In the genomic region with DNA sequence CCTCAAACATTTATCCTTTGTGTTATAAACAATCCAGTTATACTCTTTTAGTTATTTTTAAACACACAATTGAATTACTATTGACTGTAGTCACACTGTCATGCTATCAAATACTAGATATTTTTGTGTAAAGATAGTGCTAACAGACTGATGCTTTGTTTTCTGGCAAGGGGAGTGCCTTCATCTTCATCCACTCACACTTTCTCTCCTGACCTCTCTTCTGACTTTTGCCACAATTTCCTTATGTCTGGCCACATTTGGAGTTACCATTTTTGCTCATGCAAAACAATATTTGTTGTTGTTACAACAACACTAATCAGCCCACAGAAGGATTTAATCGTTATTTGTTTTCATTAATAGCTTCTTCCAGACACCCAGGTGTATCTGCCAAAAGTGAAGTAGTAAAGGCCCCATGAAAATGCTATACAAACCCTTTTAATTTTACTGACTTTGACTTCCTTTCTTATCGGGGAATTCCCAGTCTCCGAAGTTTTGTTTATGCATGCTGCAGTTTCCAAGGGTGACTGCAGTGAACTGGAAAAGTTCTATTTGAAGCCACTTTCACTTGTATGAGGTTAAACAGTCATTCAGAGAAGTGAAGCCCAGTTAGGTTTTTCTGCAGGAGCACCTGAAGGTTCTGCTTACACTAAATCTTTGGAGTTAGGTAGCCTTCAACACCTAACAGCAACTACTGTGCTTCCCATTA, we compare ENCODE assay signal across 10 cellular contexts.
A peak's percentile ranks its signal among the peaks of the same experiment; 100 is the strongest.
DNase-seq lines count a peak whose midpoint lies in the region; ATAC-seq and TF ChIP-seq lines count a peak whose summit lies in the region.
"Had no signal": no experiment of that assay in that cellular context is flagged by ENCODE, and none has a peak within 500 bp of the region (broad histone marks: within the 10 kb centered on the region; RNA-seq: fewer than 3 reads in every experiment).

No MANE protein-coding gene starts in this region.

- H3K27ac Mint-ChIP-seq in stimulated activated naive B cell treated with anti-CD40 and anti-IgM and Interleukin-4, amounts not matched to agents 10 μg/mL and 1 μg/mL and 100 μg/mL, for 72 hours, result peak overlapping the region; percentile 89
- peak overlapping the region in 1 of 10 donors; percentile 4 for H3K27ac Mint-ChIP-seq in naive thymus-derived CD8-positive, alpha-beta T cell
- H3K27ac Mint-ChIP-seq: dendritic cell treated with granulocyte-macrophage colony-stimulating factor and Interleukin-4, amounts not matched to agents 40 ng/mL and 50 ng/mL, for 4 days had no signal

- POLR2A ChIA-PET in naive thymus-derived CD8-positive, alpha-beta T cell (lab: Charles Lee), result no interaction called here

- peak overlapping the region; percentile 4 to 6 for H3K4me3 Mint-ChIP-seq in stimulated activated naive B cell treated with anti-CD40 and anti-IgM and Interleukin-4, amounts not matched to agents 10 μg/mL and 1 μg/mL and 100 μg/mL, for 72 hours
- no peak overlapping the region for H3K4me3 Mint-ChIP-seq in naive thymus-derived CD8-positive, alpha-beta T cell
- H3K4me3 Mint-ChIP-seq: dendritic cell treated with granulocyte-macrophage colony-stimulating factor and Interleukin-4, amounts not matched to agents 40 ng/mL and 50 ng/mL, for 4 days had no signal

- peak; percentile 87 for ATAC-seq in HG03108 (IDR thresholded peaks at IDR 0.05; ENCODE audit: unreplicated experiment)
- ATAC-seq in stimulated activated naive B cell treated with anti-CD40 and anti-IgM and Interleukin-4, amounts not matched to agents 10 μg/mL and 1 μg/mL and 100 μg/mL, for 72 hours (replicated peaks), result peak; percentile 93
- no peak for ATAC-seq in naive thymus-derived CD8-positive, alpha-beta T cell

- DNase-seq in NCI-H2196 (lab: John Stamatoyannopoulos, UW; ENCODE audit: unreplicated experiment) (peak; percentile 28), NCI-H2196 treated with DMSO at 0.1 percent for 48 hours (lab: John Stamatoyannopoulos, UW; ENCODE audit: unreplicated experiment) (no peak), choroid plexus epithelial cell (ENCODE audit: low read depth) (peak; percentile 84), COR-L47 (lab: John Stamatoyannopoulos, UW) (no peak), LoVo (ENCODE audit: low spot score) (no peak)
- DNase-seq in stimulated activated naive B cell treated with anti-CD40 and anti-IgM and Interleukin-4, amounts not matched to agents 10 μg/mL and 1 μg/mL and 100 μg/mL, for 72 hours, result peak; percentile 36
- DNase-seq in naive thymus-derived CD8-positive, alpha-beta T cell, result no peak
- DNase-seq: NCI-H146 had no signal

- TF ChIP-seq CTCF in choroid plexus epithelial cell (conservative IDR thresholded peaks at IDR 0.05; ENCODE audit: low read depth, low read length), result no peak

- peaks cover 0 to 5% of the 10 kb centered on the region in 2 donors for H3K27me3 Mint-ChIP-seq in stimulated activated naive B cell treated with anti-CD40 and anti-IgM and Interleukin-4, amounts not matched to agents 10 μg/mL and 1 μg/mL and 100 μg/mL, for 72 hours
- H3K27me3 Mint-ChIP-seq in naive thymus-derived CD8-positive, alpha-beta T cell, result peaks cover 0 to 21% (median 7%) of the 10 kb centered on the region in 5 donors
- H3K27me3 Mint-ChIP-seq: dendritic cell treated with granulocyte-macrophage colony-stimulating factor and Interleukin-4, amounts not matched to agents 40 ng/mL and 50 ng/mL, for 4 days had no signal

- H3K36me3 Mint-ChIP-seq in stimulated activated naive B cell treated with anti-CD40 and anti-IgM and Interleukin-4, amounts not matched to agents 10 μg/mL and 1 μg/mL and 100 μg/mL, for 72 hours, result no peaks in the 10 kb centered on the region
- peaks cover 0 to 13% (median 2%) of the 10 kb centered on the region in 3 donors for H3K36me3 Mint-ChIP-seq in naive thymus-derived CD8-positive, alpha-beta T cell

- no peak overlapping the region for H3K4me3 ChIP-seq in choroid plexus epithelial cell (ENCODE audit: low read depth, low read length)

- peaks cover 8 to 33% of the 10 kb centered on the region in 2 donors for H3K4me1 Mint-ChIP-seq in stimulated activated naive B cell treated with anti-CD40 and anti-IgM and Interleukin-4, amounts not matched to agents 10 μg/mL and 1 μg/mL and 100 μg/mL, for 72 hours
- peaks cover 0 to 4% (median 0%) of the 10 kb centered on the region in 4 donors for H3K4me1 Mint-ChIP-seq in naive thymus-derived CD8-positive, alpha-beta T cell

- peaks cover 4 to 5% of the 10 kb centered on the region in 2 donors for H3K9me3 Mint-ChIP-seq in stimulated activated naive B cell treated with anti-CD40 and anti-IgM and Interleukin-4, amounts not matched to agents 10 μg/mL and 1 μg/mL and 100 μg/mL, for 72 hours
- peaks cover 0 to 27% (median 8%) of the 10 kb centered on the region in 9 donors for H3K9me3 Mint-ChIP-seq in naive thymus-derived CD8-positive, alpha-beta T cell
- H3K9me3 Mint-ChIP-seq: dendritic cell treated with granulocyte-macrophage colony-stimulating factor and Interleukin-4, amounts not matched to agents 40 ng/mL and 50 ng/mL, for 4 days had no signal

Comparison
In these comparisons a context has a peak if more than half of its experiments do, and no peak if none do; other contexts are left out.
1. DNase-seq: peak in NCI-H2196 (single experiment), choroid plexus epithelial cell (single experiment) and stimulated activated naive B cell treated with anti-CD40 and anti-IgM and Interleukin-4, amounts not matched to agents 10 μg/mL and 1 μg/mL and 100 μg/mL, for 72 hours (single experiment); none in NCI-H2196 treated with DMSO at 0.1 percent for 48 hours (single experiment), COR-L47 (single experiment), naive thymus-derived CD8-positive, alpha-beta T cell (0 of 10) and LoVo (single experiment).
2. ATAC-seq: peak in HG03108 (single experiment) and stimulated activated naive B cell treated with anti-CD40 and anti-IgM and Interleukin-4, amounts not matched to agents 10 μg/mL and 1 μg/mL and 100 μg/mL, for 72 hours (2 of 2); none in naive thymus-derived CD8-positive, alpha-beta T cell (0 of 2).
3. H3K4me3 Mint-ChIP-seq: peak in stimulated activated naive B cell treated with anti-CD40 and anti-IgM and Interleukin-4, amounts not matched to agents 10 μg/mL and 1 μg/mL and 100 μg/mL, for 72 hours (2 of 2); none in naive thymus-derived CD8-positive, alpha-beta T cell (0 of 10).